1 cellular context compared by ENCODE assay signal in the genomic region with DNA sequence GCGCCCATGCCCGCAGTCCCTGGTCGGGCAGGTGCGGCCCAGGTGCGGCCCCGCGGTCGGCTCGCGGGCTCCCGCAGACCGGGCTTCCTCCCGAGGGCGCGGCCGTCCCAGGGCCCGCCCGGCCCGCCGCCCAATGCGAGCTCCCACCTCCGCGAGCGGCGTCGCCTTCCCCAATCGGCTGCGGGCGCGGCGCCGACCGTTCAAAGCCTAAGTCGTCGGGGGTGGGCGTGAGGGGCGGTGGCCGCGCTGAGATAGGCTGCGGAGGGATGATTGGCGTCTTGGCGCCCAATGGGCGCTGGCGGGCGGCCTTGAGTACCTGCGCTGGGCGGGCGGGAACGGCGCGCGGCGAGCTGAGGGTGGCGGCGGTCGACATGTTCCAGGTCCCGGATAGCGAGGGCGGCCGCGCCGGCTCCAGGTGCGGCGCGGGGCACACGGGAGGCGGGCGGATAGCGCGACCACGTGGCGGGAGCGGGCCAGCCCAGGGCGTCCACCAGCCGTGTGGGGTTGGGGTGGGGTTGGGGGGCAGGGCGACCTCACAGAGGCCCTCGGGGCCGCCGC.
TF ChIP-seq lines count a peak whose summit lies in the region.

Gene JPT2 (plus strand): TSS at position 338 of the 558 bp plus-strand sequence. CDS start 34 bp downstream, at position 372.

TF ChIP-seq in HCT116, 20 proteins besides CTCF, POLR2A, EP300 and RAD21 (continued from another document):
- TF ChIP-seq, protein P1, sequence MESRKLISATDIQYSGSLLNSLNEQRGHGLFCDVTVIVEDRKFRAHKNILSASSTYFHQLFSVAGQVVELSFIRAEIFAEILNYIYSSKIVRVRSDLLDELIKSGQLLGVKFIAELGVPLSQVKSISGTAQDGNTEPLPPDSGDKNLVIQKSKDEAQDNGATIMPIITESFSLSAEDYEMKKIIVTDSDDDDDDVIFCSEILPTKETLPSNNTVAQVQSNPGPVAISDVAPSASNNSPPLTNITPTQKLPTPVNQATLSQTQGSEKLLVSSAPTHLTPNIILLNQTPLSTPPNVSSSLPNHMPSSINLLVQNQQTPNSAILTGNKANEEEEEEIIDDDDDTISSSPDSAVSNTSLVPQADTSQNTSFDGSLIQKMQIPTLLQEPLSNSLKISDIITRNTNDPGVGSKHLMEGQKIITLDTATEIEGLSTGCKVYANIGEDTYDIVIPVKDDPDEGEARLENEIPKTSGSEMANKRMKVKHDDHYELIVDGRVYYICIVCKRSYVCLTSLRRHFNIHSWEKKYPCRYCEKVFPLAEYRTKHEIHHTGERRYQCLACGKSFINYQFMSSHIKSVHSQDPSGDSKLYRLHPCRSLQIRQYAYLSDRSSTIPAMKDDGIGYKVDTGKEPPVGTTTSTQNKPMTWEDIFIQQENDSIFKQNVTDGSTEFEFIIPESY (IDR thresholded peaks at IDR 0.05; ENCODE audit: extremely low read depth, insufficient replicate concordance, low read length), result no peak
- no peak for TF ChIP-seq ATF3 (IDR thresholded peaks at IDR 0.05)
- TF ChIP-seq, protein P2, sequence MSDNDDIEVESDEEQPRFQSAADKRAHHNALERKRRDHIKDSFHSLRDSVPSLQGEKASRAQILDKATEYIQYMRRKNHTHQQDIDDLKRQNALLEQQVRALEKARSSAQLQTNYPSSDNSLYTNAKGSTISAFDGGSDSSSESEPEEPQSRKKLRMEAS (IDR thresholded peaks at IDR 0.05), result peak; percentile 78
TF ChIP-seq in HCT116: peak in this region for 7.
